ENCODE assay signal across 8 cellular contexts in genomic region chr16:73057369-73058210, GRCh38. TPM values are rescaled to one million over a fixed set of nuclear protein-coding genes. Genes with fewer than 3 reads are reported as not detected.
DNase-seq lines count a peak whose midpoint lies in the region; ATAC-seq and TF ChIP-seq lines count a peak whose summit lies in the region.

No MANE protein-coding gene starts in this region.

- H3K27ac ChIP-seq in DND-41 (ENCODE audit: low read length) (no peak overlapping the region), smooth muscle cell (ENCODE audit: low read depth) (peak overlapping the region; percentile 80)

- H3K79me2 ChIP-seq in DND-41 (ENCODE audit: insufficient read depth, low read length) (peaks cover 9% of the 10 kb centered on the region), smooth muscle cell (ENCODE audit: low read depth) (peaks cover 43% of the 10 kb centered on the region)

- POLR2A ChIA-PET in activated naive CD8-positive, alpha-beta T cell treated with anti-CD3 and anti-CD28 coated beads, Interleukin-2, amount 10 ng/mL, durations not matched to agents 7 days and 5 days (lab: Charles Lee) = interaction anchor here (0.9 kb wide), 1 partner anchor 20 kb away, joined by 3 read pairs; no protein-coding TSS in a partner anchor

- peak overlapping the region; percentile 68 for H3K9ac ChIP-seq in DND-41 (ENCODE audit: low read depth, low read length)
- no peak overlapping the region for H3K9ac ChIP-seq in iPS-15b (ENCODE audit: low read depth, low read length)
- H3K9ac ChIP-seq in smooth muscle cell (ENCODE audit: low read depth) = peak overlapping the region; percentile 80

- H3K27me3 ChIP-seq in DND-41 (ENCODE audit: insufficient read depth, low read length, poor library complexity) (peaks cover 60% of the 10 kb centered on the region), iPS-15b (ENCODE audit: control insufficient read depth, insufficient read depth, low read length) (peaks cover 73% of the 10 kb centered on the region), smooth muscle cell (ENCODE audit: low read depth) (peaks cover 32% of the 10 kb centered on the region)

- H3K4me1 ChIP-seq in DND-41 (ENCODE audit: insufficient read depth, low read length) (peaks cover 46% of the 10 kb centered on the region), iPS-15b (ENCODE audit: control insufficient read depth, insufficient read depth, low read length) (peaks cover 50% of the 10 kb centered on the region), smooth muscle cell (ENCODE audit: low read depth) (peaks cover 74% of the 10 kb centered on the region)

- peak; percentile 25 for TF ChIP-seq CTCF in DND-41 (IDR thresholded peaks at IDR 0.05; ENCODE audit: borderline replicate concordance, extremely low read depth, low read length, poor library complexity, severe bottlenecking)
- no peak for TF ChIP-seq CTCF in smooth muscle cell (IDR thresholded peaks at IDR 0.05; ENCODE audit: borderline replicate concordance, insufficient read depth, poor library complexity, severe bottlenecking)

- H3K9me3 Mint-ChIP-seq in activated naive CD8-positive, alpha-beta T cell treated with anti-CD3 and anti-CD28 coated beads, Interleukin-2, amount 10 ng/mL, durations not matched to agents 7 days and 5 days = no peaks in the 10 kb centered on the region

- peak overlapping the region; percentile 65 for H3K27ac Mint-ChIP-seq in activated naive CD8-positive, alpha-beta T cell treated with anti-CD3 and anti-CD28 coated beads, Interleukin-2, amount 10 ng/mL, durations not matched to agents 7 days and 5 days

- WGBS in smooth muscle cell (ENCODE audit: low lambda C conversion rate) = under 1% methylated on average over 29 of the region's 100 CpGs

- peaks cover 2% of the 10 kb centered on the region for H3K36me3 Mint-ChIP-seq in activated naive CD8-positive, alpha-beta T cell treated with anti-CD3 and anti-CD28 coated beads, Interleukin-2, amount 10 ng/mL, durations not matched to agents 7 days and 5 days

- H2AFZ ChIP-seq in DND-41 (ENCODE audit: low read depth, low read length) (peak overlapping the region; percentile 58; the same call in 1 of the 2 replicates), smooth muscle cell (ENCODE audit: low read depth) (peak overlapping the region; percentile 56)

- H3K4me2 ChIP-seq in DND-41 (ENCODE audit: insufficient read depth, low read length) (peak overlapping the region; percentile 84), smooth muscle cell (peak overlapping the region; percentile 100)

- ATAC-seq in DND-41 (ENCODE audit: insufficient read depth, low read depth) = peak; percentile 44
- ATAC-seq in GM19438 (IDR thresholded peaks at IDR 0.05; ENCODE audit: low read depth, unreplicated experiment) = peak; percentile 41
- ATAC-seq in HG03460 (IDR thresholded peaks at IDR 0.05; ENCODE audit: unreplicated experiment) = peak; percentile 43
- ATAC-seq in activated naive CD8-positive, alpha-beta T cell treated with anti-CD3 and anti-CD28 coated beads, Interleukin-2, amount 10 ng/mL, durations not matched to agents 7 days and 5 days (ENCODE audit: low read depth) = peak; percentile 57

- H3K36me3 ChIP-seq in DND-41 (ENCODE audit: insufficient read depth, low read length) (no peaks in the 10 kb centered on the region), iPS-15b (ENCODE audit: control insufficient read depth, insufficient read depth, low read length) (no peaks in the 10 kb centered on the region), smooth muscle cell (ENCODE audit: low read depth) (no peaks in the 10 kb centered on the region)

- H3K4me3 ChIP-seq in DND-41 (ENCODE audit: low read depth in 1 of 2, low read length in 2 of 2) = peak overlapping the region; percentile 51 to 56; a peak in 3 of 4 replicates
- H3K4me3 ChIP-seq in iPS-15b (ENCODE audit: low read depth, low read length) = peak overlapping the region; percentile 39
- H3K4me3 ChIP-seq in smooth muscle cell = peak overlapping the region; percentile 87

- peaks cover 30% of the 10 kb centered on the region for H3K4me1 Mint-ChIP-seq in activated naive CD8-positive, alpha-beta T cell treated with anti-CD3 and anti-CD28 coated beads, Interleukin-2, amount 10 ng/mL, durations not matched to agents 7 days and 5 days

- H3K27me3 Mint-ChIP-seq in activated naive CD8-positive, alpha-beta T cell treated with anti-CD3 and anti-CD28 coated beads, Interleukin-2, amount 10 ng/mL, durations not matched to agents 7 days and 5 days = peaks cover 62% of the 10 kb centered on the region

- no peaks in the 10 kb centered on the region for H3K9me3 ChIP-seq in DND-41 (ENCODE audit: insufficient read depth, low read length, severe bottlenecking)
- H3K9me3 ChIP-seq in iPS-15b (ENCODE audit: control insufficient read depth, insufficient read depth, low read length) = no peaks in the 10 kb centered on the region
- H3K9me3 ChIP-seq in smooth muscle cell (replicated peaks; ENCODE audit: low read depth) = no peaks in the 10 kb centered on the region

- peaks cover 16% of the 10 kb centered on the region for H3F3A ChIP-seq in smooth muscle cell (ENCODE audit: low read depth)

- DNase-seq in DND-41 (peak; percentile 19), smooth muscle cell (lab: John Stamatoyannopoulos, UW; ENCODE audit: unreplicated experiment) (no peak), NCI-H510A treated with DMSO at 0.1 percent for 48 hours (lab: John Stamatoyannopoulos, UW) (no peak)
- peak; percentile 54 for DNase-seq in activated naive CD8-positive, alpha-beta T cell treated with anti-CD3 and anti-CD28 coated beads, Interleukin-2, amount 10 ng/mL, durations not matched to agents 7 days and 5 days
- no peak for DNase-seq in stimulated activated CD8-positive, alpha-beta memory T cell treated with anti-CD3 and anti-CD28 coated beads, Interleukin-4, amount 100 ng/mL, for 48 hours

- H3K4me3 Mint-ChIP-seq in activated naive CD8-positive, alpha-beta T cell treated with anti-CD3 and anti-CD28 coated beads, Interleukin-2, amount 10 ng/mL, durations not matched to agents 7 days and 5 days = peak overlapping the region; percentile 91

- peaks cover 35% of the 10 kb centered on the region for H4K20me1 ChIP-seq in DND-41 (ENCODE audit: insufficient read depth, low read length)
- H4K20me1 ChIP-seq in smooth muscle cell (ENCODE audit: low read depth) = no peaks in the 10 kb centered on the region

RNA-seq across cellular contexts. Expression of gene ZFHX3, which starts 9.7 kb away (rescaled TPM):
- total RNA-seq in activated naive CD8-positive, alpha-beta T cell treated with anti-CD3 and anti-CD28 coated beads, Interleukin-2, amount 10 ng/mL, durations not matched to agents 7 days and 5 days = 1 to 10 TPM; 1.1 to 1.6 TPM
- 6.5 and 9.8 TPM in 2 replicates for total RNA-seq in smooth muscle cell
- polyA plus RNA-seq in smooth muscle cell = 3.1 and 5.0 TPM in 2 replicates

Comparison
In these comparisons a context has a peak if more than half of its experiments do, and no peak if none do; other contexts are left out.
1. DNase-seq: peak in DND-41 (single experiment) and activated naive CD8-positive, alpha-beta T cell treated with anti-CD3 and anti-CD28 coated beads, Interleukin-2, amount 10 ng/mL, durations not matched to agents 7 days and 5 days (single experiment); none in smooth muscle cell (single experiment), NCI-H510A treated with DMSO at 0.1 percent for 48 hours (single experiment) and stimulated activated CD8-positive, alpha-beta memory T cell treated with anti-CD3 and anti-CD28 coated beads, Interleukin-4, amount 100 ng/mL, for 48 hours (single experiment).
2. Peak in every context shown above with its lines, with median percentiles within 50 percentile points of each other: ATAC-seq and H3K4me3 ChIP-seq.